ENCODE assay signal across 11 cellular contexts in the genomic region with DNA sequence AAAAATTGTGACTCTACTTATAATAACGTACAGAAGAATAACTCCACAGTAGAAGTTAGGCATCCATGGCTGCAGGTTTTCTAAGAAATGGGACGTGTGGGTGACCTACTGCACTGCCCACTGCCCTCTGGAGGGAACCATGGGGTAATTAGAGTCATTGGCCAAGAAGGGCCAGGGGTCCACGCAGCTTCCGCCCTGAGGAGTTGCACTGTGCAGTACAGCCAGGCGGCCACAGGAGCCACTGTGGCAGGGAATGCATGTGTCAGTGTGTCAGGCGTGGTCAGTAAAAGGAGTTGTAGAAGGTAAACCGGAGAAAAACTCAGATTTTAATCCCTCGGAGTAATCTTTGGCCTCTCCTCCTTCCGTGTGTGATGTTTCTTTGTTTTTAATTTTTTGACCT. TPM values are rescaled to one million over a fixed set of nuclear protein-coding genes. Genes with fewer than 3 reads are reported as not detected.
DNase-seq lines count a peak whose midpoint lies in the region; ATAC-seq, FAIRE-seq and TF ChIP-seq lines count a peak whose summit lies in the region.
"Had no signal": no experiment of that assay in that cellular context is flagged by ENCODE, and none has a peak within 500 bp of the region (broad histone marks: within the 10 kb centered on the region; RNA-seq: fewer than 3 reads in every experiment).

No MANE protein-coding gene starts in this region.

- H3K27ac Mint-ChIP-seq in GM23338, result no peak overlapping the region; the same call in 1 of the 2 replicates
- H3K27ac Mint-ChIP-seq in WTC11, result 0 out of 2 replicates have a peak overlapping the region, but pooled peaks have one; percentile 62

- H3K27me3 ChIP-seq in GM23338 (ENCODE audit: insufficient read depth) (no peaks in the 10 kb centered on the region), skeletal muscle tissue (ENCODE audit: control insufficient read depth in 3 of 3, insufficient read depth in 3 of 3, low read length in 3 of 3) (no peaks in the 10 kb centered on the region)
- H3K27me3 ChIP-seq: ascending aorta, SJSA1 had no signal

- H4K20me1 ChIP-seq in GM23338 (replicated peaks; ENCODE audit: insufficient read depth), result peaks cover 38% of the 10 kb centered on the region

- H3K4me3 Mint-ChIP-seq in GM23338 (no peak overlapping the region; the same call in 2 of the 3 replicates), WTC11 (no peak overlapping the region)

- H3K27ac ChIP-seq in GM23338 (ENCODE audit: low read depth), result no peak overlapping the region
- peak overlapping the region; percentile 12 for H3K27ac ChIP-seq in skeletal muscle tissue (ENCODE audit: low read depth, low read length)
- H3K27ac ChIP-seq: ascending aorta, SJSA1 had no signal

- POLR2A ChIA-PET in WTC11 (lab: Charles Lee), result interaction anchor here (0.7 to 1.1 kb wide), 2 partner anchors 8 to 28 kb away, joined by 3 read pairs; no protein-coding TSS in a partner anchor

- H3K9me3 Mint-ChIP-seq in GM23338, result no peaks in the 10 kb centered on the region
- no peaks in the 10 kb centered on the region for H3K9me3 Mint-ChIP-seq in WTC11

- H2AFZ ChIP-seq in GM23338, result no peak overlapping the region

- FAIRE-seq in D721Med (lab: Jason Lieb, UNC), result no peak
- FAIRE-seq: GM18507 had no signal

- H3K4me3 ChIP-seq in GM23338 (no peak overlapping the region), skeletal muscle tissue (ENCODE audit: low read length in 3 of 3) (no peak overlapping the region)
- H3K4me3 ChIP-seq: ascending aorta, SJSA1 had no signal

- H3K36me3 Mint-ChIP-seq in GM23338 (ENCODE audit: low read depth) (no peaks in the 10 kb centered on the region; the same call in 1 of the 3 replicates), WTC11 (0 out of 2 replicates have a peak, but pooled peaks cover 3% of the 10 kb centered on the region)

- H3K9ac ChIP-seq in skeletal muscle tissue (ENCODE audit: low read depth in 1 of 3, low read length in 3 of 3), result no peak overlapping the region

- DNase-seq in GM23338 (ENCODE audit: low spot score) (peak; percentile 53), WTC11 (ENCODE audit: low spot score) (peak; percentile 36), D721Med (ENCODE audit: insufficient read length, low spot score) (no peak), NCI-H2029 (lab: John Stamatoyannopoulos, UW) (no peak)
- DNase-seq: NCI-H1436 treated with DMSO at 0.1 percent for 48 hours had no signal

- H3F3A ChIP-seq in GM23338 (replicated peaks; ENCODE audit: low read depth), result no peaks in the 10 kb centered on the region

- H3K36me3 ChIP-seq in GM23338 (ENCODE audit: insufficient read depth) (no peaks in the 10 kb centered on the region), skeletal muscle tissue (ENCODE audit: control insufficient read depth in 3 of 3, insufficient read depth in 3 of 3, low read length in 3 of 3) (peaks cover 0 to 6% (median 0%) of the 10 kb centered on the region in 3 donors)

- CTCF ChIA-PET in WTC11 (lab: Charles Lee), result interaction anchor here (0.7 to 1.6 kb wide), 7 partner anchors 13 to 193 kb away, joined by 3 to 8 read pairs (median 3); no protein-coding TSS in a partner anchor

- peaks cover 99% of the 10 kb centered on the region for H3K79me2 ChIP-seq in GM23338 (replicated peaks; ENCODE audit: insufficient read depth)

- peak in 1 of 2 experiments; percentile 49; a peak in 2 of 4 replicates for TF ChIP-seq CTCF in GM23338 (conservative IDR thresholded peaks at IDR 0.05; ENCODE audit: low read depth in 2 of 2)
- TF ChIP-seq CTCF in WTC11 (IDR thresholded peaks at IDR 0.05), result no peak
- no peak for TF ChIP-seq CTCF in D721Med (IDR thresholded peaks at IDR 0.05; ENCODE audit: insufficient read depth, missing control alignments)

- H3K4me1 Mint-ChIP-seq in GM23338, result peaks cover 67% of the 10 kb centered on the region
- H3K4me1 Mint-ChIP-seq in WTC11, result peaks cover 73% of the 10 kb centered on the region

- peaks cover 36% of the 10 kb centered on the region for H3K4me1 ChIP-seq in GM23338 (ENCODE audit: insufficient read depth)
- peaks cover 29 to 48% (median 30%) of the 10 kb centered on the region in 3 donors for H3K4me1 ChIP-seq in skeletal muscle tissue (ENCODE audit: control insufficient read depth in 3 of 3, insufficient read depth in 3 of 3, low read length in 3 of 3)
- H3K4me1 ChIP-seq: SJSA1 had no signal

- H3K9me2 ChIP-seq in GM23338 (ENCODE audit: insufficient read depth), result no peaks in the 10 kb centered on the region

- no peak overlapping the region; the same call in 1 of the 2 replicates for H3K4me2 ChIP-seq in GM23338

- H3K9me3 ChIP-seq in skeletal muscle tissue (ENCODE audit: control insufficient read depth in 3 of 3, low read length in 3 of 3), result no peaks in the 10 kb centered on the region
- H3K9me3 ChIP-seq: SJSA1 had no signal

- peaks cover 4% of the 10 kb centered on the region for H3K27me3 Mint-ChIP-seq in GM23338 (ENCODE audit: insufficient read depth, low read depth, poor library complexity)
- H3K27me3 Mint-ChIP-seq in WTC11 (ENCODE audit: low read depth), result no peaks in the 10 kb centered on the region

- peak; percentile 80 for ATAC-seq in GM23338
- ATAC-seq in WTC11, result peak; percentile 79
- ATAC-seq in esophagus mucosa, result peak; percentile 48
- no peak for ATAC-seq in HG03108 (IDR thresholded peaks at IDR 0.05; ENCODE audit: unreplicated experiment)

TF ChIP-seq in GM23338, 12 proteins besides CTCF, POLR2A, EP300 and RAD21 (continues in another document):
- no peak for TF ChIP-seq EZH2 (IDR thresholded peaks at IDR 0.05; ENCODE audit: low read depth, unreplicated experiment)
- no peak for TF ChIP-seq STAT1 (IDR thresholded peaks at IDR 0.05; ENCODE audit: unreplicated experiment)
- TF ChIP-seq NANOG (IDR thresholded peaks at IDR 0.05; ENCODE audit: borderline replicate concordance), result no peak
- TF ChIP-seq JUNB (IDR thresholded peaks at IDR 0.05; ENCODE audit: unreplicated experiment), result no peak
- TF ChIP-seq, protein P1, sequence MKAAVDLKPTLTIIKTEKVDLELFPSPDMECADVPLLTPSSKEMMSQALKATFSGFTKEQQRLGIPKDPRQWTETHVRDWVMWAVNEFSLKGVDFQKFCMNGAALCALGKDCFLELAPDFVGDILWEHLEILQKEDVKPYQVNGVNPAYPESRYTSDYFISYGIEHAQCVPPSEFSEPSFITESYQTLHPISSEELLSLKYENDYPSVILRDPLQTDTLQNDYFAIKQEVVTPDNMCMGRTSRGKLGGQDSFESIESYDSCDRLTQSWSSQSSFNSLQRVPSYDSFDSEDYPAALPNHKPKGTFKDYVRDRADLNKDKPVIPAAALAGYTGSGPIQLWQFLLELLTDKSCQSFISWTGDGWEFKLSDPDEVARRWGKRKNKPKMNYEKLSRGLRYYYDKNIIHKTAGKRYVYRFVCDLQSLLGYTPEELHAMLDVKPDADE (IDR thresholded peaks at IDR 0.05), result no peak
- TF ChIP-seq EZH2phosphoT487 (IDR thresholded peaks at IDR 0.05; ENCODE audit: unreplicated experiment), result no peak

TF ChIP-seq in WTC11, 78 proteins besides CTCF, POLR2A, EP300 and RAD21 (continues in another document):
- TF ChIP-seq OVOL2 (CRISPR knock-in tag; IDR thresholded peaks at IDR 0.05; ENCODE audit: borderline replicate concordance), result no peak
- TF ChIP-seq, protein P2, sequence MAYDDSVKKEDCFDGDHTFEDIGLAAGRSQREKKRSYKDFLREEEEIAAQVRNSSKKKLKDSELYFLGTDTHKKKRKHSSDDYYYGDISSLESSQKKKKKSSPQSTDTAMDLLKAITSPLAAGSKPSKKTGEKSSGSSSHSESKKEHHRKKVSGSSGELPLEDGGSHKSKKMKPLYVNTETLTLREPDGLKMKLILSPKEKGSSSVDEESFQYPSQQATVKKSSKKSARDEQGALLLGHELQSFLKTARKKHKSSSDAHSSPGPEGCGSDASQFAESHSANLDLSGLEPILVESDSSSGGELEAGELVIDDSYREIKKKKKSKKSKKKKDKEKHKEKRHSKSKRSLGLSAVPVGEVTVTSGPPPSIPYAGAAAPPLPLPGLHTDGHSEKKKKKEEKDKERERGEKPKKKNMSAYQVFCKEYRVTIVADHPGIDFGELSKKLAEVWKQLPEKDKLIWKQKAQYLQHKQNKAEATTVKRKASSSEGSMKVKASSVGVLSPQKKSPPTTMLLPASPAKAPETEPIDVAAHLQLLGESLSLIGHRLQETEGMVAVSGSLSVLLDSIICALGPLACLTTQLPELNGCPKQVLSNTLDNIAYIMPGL (CRISPR knock-in tag; IDR thresholded peaks at IDR 0.05), result no peak
- no peak for TF ChIP-seq NFE2L1 (CRISPR knock-in tag; IDR thresholded peaks at IDR 0.05)
- TF ChIP-seq SMAD3 (CRISPR knock-in tag; IDR thresholded peaks at IDR 0.05; ENCODE audit: borderline replicate concordance), result no peak
- TF ChIP-seq, protein P3, sequence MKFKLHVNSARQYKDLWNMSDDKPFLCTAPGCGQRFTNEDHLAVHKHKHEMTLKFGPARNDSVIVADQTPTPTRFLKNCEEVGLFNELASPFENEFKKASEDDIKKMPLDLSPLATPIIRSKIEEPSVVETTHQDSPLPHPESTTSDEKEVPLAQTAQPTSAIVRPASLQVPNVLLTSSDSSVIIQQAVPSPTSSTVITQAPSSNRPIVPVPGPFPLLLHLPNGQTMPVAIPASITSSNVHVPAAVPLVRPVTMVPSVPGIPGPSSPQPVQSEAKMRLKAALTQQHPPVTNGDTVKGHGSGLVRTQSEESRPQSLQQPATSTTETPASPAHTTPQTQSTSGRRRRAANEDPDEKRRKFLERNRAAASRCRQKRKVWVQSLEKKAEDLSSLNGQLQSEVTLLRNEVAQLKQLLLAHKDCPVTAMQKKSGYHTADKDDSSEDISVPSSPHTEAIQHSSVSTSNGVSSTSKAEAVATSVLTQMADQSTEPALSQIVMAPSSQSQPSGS (CRISPR knock-in tag; IDR thresholded peaks at IDR 0.05; ENCODE audit: borderline replicate concordance, low read depth), result no peak
- TF ChIP-seq GRHL2 (CRISPR knock-in tag; IDR thresholded peaks at IDR 0.05; ENCODE audit: insufficient replicate concordance, severe bottlenecking), result no peak
- no peak for TF ChIP-seq TCF7 (CRISPR knock-in tag; IDR thresholded peaks at IDR 0.05; ENCODE audit: low read depth)
- no peak for TF ChIP-seq MYBL2 (CRISPR knock-in tag; IDR thresholded peaks at IDR 0.05)
- TF ChIP-seq ELF4 (CRISPR knock-in tag; IDR thresholded peaks at IDR 0.05; ENCODE audit: low read depth), result no peak
- TF ChIP-seq CREB1 (CRISPR knock-in tag; IDR thresholded peaks at IDR 0.05), result no peak
- TF ChIP-seq KAT7 (CRISPR knock-in tag; IDR thresholded peaks at IDR 0.05; ENCODE audit: borderline replicate concordance), result no peak
- no peak for TF ChIP-seq EMX1 (CRISPR knock-in tag; IDR thresholded peaks at IDR 0.05)
- TF ChIP-seq ETV6 (CRISPR knock-in tag; IDR thresholded peaks at IDR 0.05), result no peak
- TF ChIP-seq FOXJ3 (CRISPR knock-in tag; IDR thresholded peaks at IDR 0.05; ENCODE audit: borderline replicate concordance), result no peak
- TF ChIP-seq ZBTB21 (CRISPR knock-in tag; IDR thresholded peaks at IDR 0.05; ENCODE audit: borderline replicate concordance), result no peak
- TF ChIP-seq JUN (CRISPR knock-in tag; IDR thresholded peaks at IDR 0.05), result no peak

RNA-seq across cellular contexts. Expression of a gene that starts 24.8 kb away (rescaled TPM):
- 59.9 and 62.4 TPM in 2 replicates for total RNA-seq in GM23338 (2014; rRNA removed; shearing (Covaris generic))
- 26.9 and 28.4 TPM in 2 replicates for polyA plus RNA-seq in GM23338 (2016; fragmentation: Nextera tagmentation; extraction: Ambion mirVana)
- total RNA-seq in WTC11 (2021) (63.7 to 75.4 TPM (median 65.1 TPM) in 3 replicates), esophagus mucosa (68.6 TPM), skeletal muscle tissue (42.3 TPM)

Comparison
In these comparisons a context has a peak if more than half of its experiments do, and no peak if none do; other contexts are left out.
1. DNase-seq: peak in GM23338 (single experiment) and WTC11 (single experiment); none in D721Med (single experiment) and NCI-H2029 (single experiment).